1 cellular context compared by ENCODE assay signal in genomic region chr19:3357731-3358391, GRCh38.
A peak's percentile ranks its signal among the peaks of the same experiment; 100 is the strongest.
TF ChIP-seq lines count a peak whose summit lies in the region.

No MANE protein-coding gene starts in this region.

TF ChIP-seq in GM23338, 12 proteins besides CTCF, POLR2A, EP300 and RAD21 (continued from another document):
- TF ChIP-seq REST (IDR thresholded peaks at IDR 0.05; ENCODE audit: unreplicated experiment) = no peak
- TF ChIP-seq ZNF331 (CRISPR knock-in tag; IDR thresholded peaks at IDR 0.05; ENCODE audit: low read depth) = no peak
- TF ChIP-seq CREB1 (CRISPR knock-in tag; IDR thresholded peaks at IDR 0.05; ENCODE audit: low read depth) = no peak
- TF ChIP-seq ZNF462 (CRISPR knock-in tag; IDR thresholded peaks at IDR 0.05) = no peak
- no peak for TF ChIP-seq NANOG (IDR thresholded peaks at IDR 0.05; ENCODE audit: borderline replicate concordance)
- TF ChIP-seq STAT1 (IDR thresholded peaks at IDR 0.05; ENCODE audit: unreplicated experiment) = no peak
- TF ChIP-seq POLR2AphosphoS5 (IDR thresholded peaks at IDR 0.05; ENCODE audit: low read depth) = peak; percentile 62
- no peak for TF ChIP-seq EZH2phosphoT487 (IDR thresholded peaks at IDR 0.05; ENCODE audit: unreplicated experiment)
- TF ChIP-seq JUNB (IDR thresholded peaks at IDR 0.05; ENCODE audit: unreplicated experiment) = no peak
TF ChIP-seq in GM23338: peak in this region for 2.
